Comparison of ENCODE assay signal across 20 cellular contexts in genomic region chr7:157479326-157479725, GRCh38.
"Had no signal": no experiment of that assay in that cellular context is flagged by ENCODE, and none has a peak within 500 bp of the region (broad histone marks: within the 10 kb centered on the region; RNA-seq: fewer than 3 reads in every experiment).

No MANE protein-coding gene starts in this region.

- H3K36me3 ChIP-seq: pancreas, right lobe of liver had no signal

- H3K27me3 ChIP-seq: pancreas, right lobe of liver, testis had no signal

- H3K27ac ChIP-seq: pancreas, right lobe of liver, testis had no signal

- H3K9me3 Mint-ChIP-seq: effector memory CD8-positive, alpha-beta T cell; memory B cell; type B pancreatic cell had no signal

- H3K27ac Mint-ChIP-seq: activated T-helper 2 cell treated with anti-CD3 and anti-CD28 coated beads, Interferon-gamma antibody, Interleukin-2, Interleukin-4, amounts not matched to agents 10 μg/mL and 5 μg/mL and 100 μg/mL, durations not matched to agents 14 hours and 24 hours and 36 hours; effector memory CD8-positive, alpha-beta T cell; immature natural killer cell; memory B cell; stimulated activated memory B cell treated with anti-CD40 and anti-IgM and Interleukin-4, amounts not matched to agents 10 μg/mL and 1 μg/mL and 100 μg/mL, for 72 hours; type B pancreatic cell had no signal

- DNase-seq: activated CD4-positive, alpha-beta T cell treated with anti-CD3 and anti-CD28 coated beads for 48 hours; activated T-cell treated with anti-CD3 and anti-CD28 coated beads for 4 hours; amniotic stem cell; dermis blood vessel endothelial cell; effector memory CD8-positive, alpha-beta T cell; immature natural killer cell; kidney glomerular epithelial cell; left ventricle myocardium superior; mucosa of descending colon; naive thymus-derived CD8-positive, alpha-beta T cell; stimulated activated CD4-positive, alpha-beta T cell treated with anti-CD3 and anti-CD28 coated beads, Interleukin-4, amount 100 ng/mL, for 24 hours; testis had no signal

- H3K4me1 ChIP-seq: pancreas, right lobe of liver, testis had no signal

- H3K4me3 ChIP-seq: mucosa of descending colon, pancreas, right lobe of liver, smooth muscle cell, testis had no signal

- H3K4me3 Mint-ChIP-seq: activated naive CD8-positive, alpha-beta T cell; effector memory CD8-positive, alpha-beta T cell; immature natural killer cell; memory B cell; stimulated activated memory B cell treated with anti-CD40 and anti-IgM and Interleukin-4, amounts not matched to agents 10 μg/mL and 1 μg/mL and 100 μg/mL, for 72 hours; type B pancreatic cell had no signal

- H3K27me3 Mint-ChIP-seq: activated naive CD8-positive, alpha-beta T cell; type B pancreatic cell had no signal

- ATAC-seq: effector memory CD8-positive, alpha-beta T cell; left ventricle myocardium superior; mucosa of descending colon; naive thymus-derived CD8-positive, alpha-beta T cell; pancreas; right lobe of liver; stimulated activated memory B cell treated with anti-CD40 and anti-IgM and Interleukin-4, amounts not matched to agents 10 μg/mL and 1 μg/mL and 100 μg/mL, for 72 hours had no signal

- H3K9me3 ChIP-seq: mucosa of descending colon, pancreas, right lobe of liver, testis had no signal

- H3K4me1 Mint-ChIP-seq: immature natural killer cell, memory B cell had no signal

- H3K36me3 Mint-ChIP-seq: activated naive CD8-positive, alpha-beta T cell; memory B cell; stimulated activated memory B cell treated with anti-CD40 and anti-IgM and Interleukin-4, amounts not matched to agents 10 μg/mL and 1 μg/mL and 100 μg/mL, for 72 hours; type B pancreatic cell had no signal
